In genomic region chrX:47209508-47210238, GRCh38 we compare ENCODE assay signal across 21 cellular contexts. TPM values are rescaled to one million over a fixed set of nuclear protein-coding genes. Genes with fewer than 3 reads are reported as not detected.
DNase-seq lines count a peak whose midpoint lies in the region; ATAC-seq and TF ChIP-seq lines count a peak whose summit lies in the region.
"Had no signal": no experiment of that assay in that cellular context is flagged by ENCODE, and none has a peak within 500 bp of the region (broad histone marks: within the 10 kb centered on the region; RNA-seq: fewer than 3 reads in every experiment).

No MANE protein-coding gene starts in this region.

- no peaks in the 10 kb centered on the region for H3K9me3 Mint-ChIP-seq in chondrocyte (ENCODE audit: low read depth)
- H3K9me3 Mint-ChIP-seq: GM23338 had no signal

- no peaks in the 10 kb centered on the region for H3K4me1 ChIP-seq in right cardiac atrium (ENCODE audit: control insufficient read depth, insufficient read depth, low read length)
- H3K4me1 ChIP-seq in psoas muscle, result peaks cover 3% of the 10 kb centered on the region

- H3K4me3 Mint-ChIP-seq in chondrocyte (ENCODE audit: unreplicated experiment), result no peak overlapping the region
- H3K4me3 Mint-ChIP-seq: B cell, CD14-positive monocyte, GM23338 had no signal

- H3K36me3 ChIP-seq in psoas muscle (ENCODE audit: insufficient read depth in 1 of 2, low read depth in 1 of 2), result peaks cover 11 to 100% of the 10 kb centered on the region in 2 donors

- H3K27ac Mint-ChIP-seq in chondrocyte (ENCODE audit: unreplicated experiment), result peak overlapping the region; percentile 36
- H3K27ac Mint-ChIP-seq: B cell, GM23338 had no signal

- no peak overlapping the region for H3K4me3 ChIP-seq in right cardiac atrium (ENCODE audit: low read length)
- no peak overlapping the region for H3K4me3 ChIP-seq in psoas muscle
- H3K4me3 ChIP-seq: A549, GM23338 had no signal

- peak; percentile 77 for ATAC-seq in Right ventricle myocardium superior (ENCODE audit: poor library complexity)
- peak; percentile 51 to 64 for ATAC-seq in right cardiac atrium
- ATAC-seq in psoas muscle, result peak; percentile 61 to 88 (median 77)
- ATAC-seq in GM21619 (IDR thresholded peaks at IDR 0.05; ENCODE audit: unreplicated experiment), result no peak
- ATAC-seq: A549, GM23338 had no signal

- no peaks in the 10 kb centered on the region for H3K27me3 Mint-ChIP-seq in chondrocyte (ENCODE audit: low read depth)
- H3K27me3 Mint-ChIP-seq: B cell had no signal

- H3K27me3 ChIP-seq in right cardiac atrium (ENCODE audit: control insufficient read depth, insufficient read depth) (no peaks in the 10 kb centered on the region), psoas muscle (ENCODE audit: insufficient read depth in 3 of 3, low read length in 2 of 3) (no peaks in the 10 kb centered on the region)

- WGBS in right cardiac atrium, result 76% methylated on average over 16 of the region's 16 CpGs
- 63 to 74% (median 63%) methylated on average over 15 to 16 of the region's 16 CpGs for WGBS in psoas muscle, 3 donors

- TF ChIP-seq CTCF in chondrocyte (IDR thresholded peaks at IDR 0.05), result no peak
- no peak for TF ChIP-seq CTCF in psoas muscle (IDR thresholded peaks at IDR 0.05)

- H3K9me3 ChIP-seq in right cardiac atrium (ENCODE audit: control insufficient read depth, low read length) (no peaks in the 10 kb centered on the region), psoas muscle (no peaks in the 10 kb centered on the region)
- H3K9me3 ChIP-seq: A549 had no signal

- DNase-seq in chondrocyte (ENCODE audit: low spot score), result peak; percentile 76
- peak; percentile 42 for DNase-seq in Right ventricle myocardium superior
- DNase-seq in right cardiac atrium, result no peak
- DNase-seq in psoas muscle, result peak in 1 of 2 donors; percentile 74
- no peak for DNase-seq in EL
- DNase-seq in NCI-H82 (lab: John Stamatoyannopoulos, UW), result no peak
- DNase-seq: HCEC 1CT; NCI-H1092 treated with DMSO at 0.1 percent for 48 hours; NCI-H1436 treated with DMSO at 0.1 percent for 48 hours; NCI-H1930; NCI-H2227 treated with DMSO at 0.1 percent for 48 hours; NCI-H510A; NCI-H748 treated with DMSO at 0.1 percent for 48 hours; NK-92 treated with Interleukin-12 subunit alpha and Interleukin-12 subunit beta, amount 100 ng/mL, for 24 hours had no signal

- peak overlapping the region; percentile 48 for H3K27ac ChIP-seq in right cardiac atrium (ENCODE audit: low read length)
- H3K27ac ChIP-seq in psoas muscle, result peak overlapping the region; percentile 53
- H3K27ac ChIP-seq: A549, KMS-11, RWPE1 had no signal

- intact Hi-C loops in Right ventricle myocardium superior (cut with DNase I), result no loop called here
- intact Hi-C loops in right cardiac atrium (cut with DNase I), result no loop called here
- intact Hi-C loops in psoas muscle (cut with DNase I), result no loop called here

- peaks cover 19% of the 10 kb centered on the region for H3K4me1 Mint-ChIP-seq in chondrocyte (ENCODE audit: low read depth)
- H3K4me1 Mint-ChIP-seq: B cell, CD14-positive monocyte, GM23338 had no signal

- H3K36me3 Mint-ChIP-seq in chondrocyte (ENCODE audit: low read depth), result peaks cover 70% of the 10 kb centered on the region

RNA-seq across cellular contexts. Expression of gene CDK16, which starts 8.8 kb away (rescaled TPM):
- total RNA-seq in chondrocyte (172 to 183 TPM (median 179 TPM) in 3 replicates), Right ventricle myocardium superior (128 TPM), right cardiac atrium (100 to 1,000 TPM; 108 to 164 (median 120) TPM), psoas muscle (100 to 1,000 TPM; 150 to 192 (median 160) TPM)
- polyA plus RNA-seq in right cardiac atrium (104 TPM), psoas muscle (100 to 1,000 TPM; 104 to 124 (median 118) TPM)

RNA-seq across cellular contexts. Expression of gene UBA1, which starts 16.0 kb away (rescaled TPM):
- total RNA-seq in chondrocyte, result 299 to 312 TPM (median 311 TPM) in 3 replicates
- 89.8 TPM for total RNA-seq in Right ventricle myocardium superior
- 100 to 1,000 TPM; 109 to 130 (median 114) TPM for total RNA-seq in right cardiac atrium
- polyA plus RNA-seq in right cardiac atrium, result 79.5 TPM
- 100 to 1,000 TPM; 145 to 230 (median 187) TPM for total RNA-seq in psoas muscle
- 100 to 1,000 TPM in 2 of 3 donors, 10 to 100 TPM in 1; 96.2 to 120 (median 115) TPM for polyA plus RNA-seq in psoas muscle

RNA-seq across cellular contexts. Expression of gene USP11, which starts 23.1 kb away (rescaled TPM):
- total RNA-seq in chondrocyte, result 151 to 189 TPM (median 157 TPM) in 3 replicates
- 31.7 TPM for total RNA-seq in Right ventricle myocardium superior
- 10 to 100 TPM; 59.6 to 70.4 (median 60.9) TPM for total RNA-seq in right cardiac atrium
- polyA plus RNA-seq in right cardiac atrium, result 28.3 TPM
- 10 to 100 TPM; 30.7 to 50.7 (median 35.6) TPM for total RNA-seq in psoas muscle
- polyA plus RNA-seq in psoas muscle, result 10 to 100 TPM; 16.1 to 21.4 (median 21.1) TPM

Comparison
In these comparisons a context has a peak if more than half of its experiments do, and no peak if none do; other contexts are left out.
1. DNase-seq: peak in chondrocyte (single experiment) and Right ventricle myocardium superior (single experiment); none in right cardiac atrium (0 of 3), EL (single experiment) and NCI-H82 (single experiment).